ENCODE assay signal across 26 cellular contexts in genomic region chr16:63323722-63324121, GRCh38.
"Had no signal": no experiment of that assay in that cellular context is flagged by ENCODE, and none has a peak within 500 bp of the region (broad histone marks: within the 10 kb centered on the region; RNA-seq: fewer than 3 reads in every experiment).

No MANE protein-coding gene starts in this region.

- H3K4me1 ChIP-seq: esophagus muscularis mucosa, gastroesophageal sphincter, psoas muscle, sigmoid colon, tibial nerve, upper lobe of left lung had no signal

- H3K36me3 Mint-ChIP-seq: memory B cell; natural killer cell; stimulated activated naive B cell treated with anti-CD40 and anti-IgM and Interleukin-4, amounts not matched to agents 10 μg/mL and 1 μg/mL and 100 μg/mL, for 72 hours had no signal

- ATAC-seq: gastroesophageal sphincter; left lobe of liver; natural killer cell; psoas muscle; right cardiac atrium; stimulated activated naive B cell treated with anti-CD40 and anti-IgM and Interleukin-4, amounts not matched to agents 10 μg/mL and 1 μg/mL and 100 μg/mL, for 72 hours had no signal

- H3K27ac ChIP-seq: esophagus muscularis mucosa, foreskin keratinocyte, gastroesophageal sphincter, heart left ventricle, hepatocyte, ovary, psoas muscle, sigmoid colon, thoracic aorta, tibial nerve, upper lobe of left lung had no signal

- H2AFZ ChIP-seq: hepatocyte had no signal

- H3K27ac Mint-ChIP-seq: dendritic cell treated with granulocyte-macrophage colony-stimulating factor and Interleukin-4, amounts not matched to agents 40 ng/mL and 50 ng/mL, for 4 days; endodermal cell; memory B cell; natural killer cell; stimulated activated naive B cell treated with anti-CD40 and anti-IgM and Interleukin-4, amounts not matched to agents 10 μg/mL and 1 μg/mL and 100 μg/mL, for 72 hours; stimulated activated naive CD8-positive, alpha-beta T cell treated with anti-CD3 and anti-CD28 coated beads, Interleukin-15, Interleukin-2, amounts not matched to agents 100 ng/mL and 50 ng/mL, for 24 hours had no signal

- H3K9me3 Mint-ChIP-seq: dendritic cell treated with granulocyte-macrophage colony-stimulating factor and Interleukin-4, amounts not matched to agents 40 ng/mL and 50 ng/mL, for 4 days; endodermal cell; memory B cell; stimulated activated naive B cell treated with anti-CD40 and anti-IgM and Interleukin-4, amounts not matched to agents 10 μg/mL and 1 μg/mL and 100 μg/mL, for 72 hours had no signal

- H3K27me3 ChIP-seq: esophagus muscularis mucosa, foreskin keratinocyte, gastroesophageal sphincter, heart left ventricle, hepatocyte, ovary, sigmoid colon, tibial nerve, upper lobe of left lung had no signal

- H3K4me3 Mint-ChIP-seq: dendritic cell treated with granulocyte-macrophage colony-stimulating factor and Interleukin-4, amounts not matched to agents 40 ng/mL and 50 ng/mL, for 4 days; endodermal cell; memory B cell; natural killer cell; stimulated activated naive B cell treated with anti-CD40 and anti-IgM and Interleukin-4, amounts not matched to agents 10 μg/mL and 1 μg/mL and 100 μg/mL, for 72 hours; stimulated activated naive CD8-positive, alpha-beta T cell treated with anti-CD3 and anti-CD28 coated beads, Interleukin-15, Interleukin-2, amounts not matched to agents 100 ng/mL and 50 ng/mL, for 24 hours had no signal

- H3K4me1 Mint-ChIP-seq: endodermal cell; memory B cell; natural killer cell; stimulated activated naive B cell treated with anti-CD40 and anti-IgM and Interleukin-4, amounts not matched to agents 10 μg/mL and 1 μg/mL and 100 μg/mL, for 72 hours had no signal

- H3K4me2 ChIP-seq: hepatocyte had no signal

- H3K36me3 ChIP-seq: esophagus muscularis mucosa, gastroesophageal sphincter, heart left ventricle, ovary, sigmoid colon, thoracic aorta, tibial nerve, upper lobe of left lung had no signal

- DNase-seq: effector CD8-positive, alpha-beta T cell; endodermal cell; heart left ventricle; kidney; natural killer cell; occipital lobe; ovary; posterior cingulate gyrus; psoas muscle; right cardiac atrium; sigmoid colon; stimulated activated CD4-positive, alpha-beta T cell treated with anti-CD3 and anti-CD28 coated beads, Interleukin-15, amount 100 ng/mL, for 24 hours; stimulated activated CD4-positive, alpha-beta T cell treated with anti-CD3 and anti-CD28 coated beads, Interleukin-2, amount 100 ng/mL, for 48 hours; stimulated activated naive B cell treated with anti-CD40 and anti-IgM and Interleukin-4, amounts not matched to agents 10 μg/mL and 1 μg/mL and 100 μg/mL, for 72 hours; upper lobe of left lung had no signal

- H3K9me3 ChIP-seq: esophagus muscularis mucosa, gastroesophageal sphincter, heart left ventricle, ovary, psoas muscle, sigmoid colon, thoracic aorta, tibial nerve, upper lobe of left lung had no signal

- H3K4me3 ChIP-seq: esophagus muscularis mucosa, gastroesophageal sphincter, heart left ventricle, hepatocyte, lung, ovary, psoas muscle, sigmoid colon, thoracic aorta, tibial nerve, upper lobe of left lung had no signal

- H3K27me3 Mint-ChIP-seq: dendritic cell treated with granulocyte-macrophage colony-stimulating factor and Interleukin-4, amounts not matched to agents 40 ng/mL and 50 ng/mL, for 4 days; memory B cell; stimulated activated naive B cell treated with anti-CD40 and anti-IgM and Interleukin-4, amounts not matched to agents 10 μg/mL and 1 μg/mL and 100 μg/mL, for 72 hours; stimulated activated naive CD8-positive, alpha-beta T cell treated with anti-CD3 and anti-CD28 coated beads, Interleukin-15, Interleukin-2, amounts not matched to agents 100 ng/mL and 50 ng/mL, for 24 hours had no signal

- H3K79me2 ChIP-seq: hepatocyte had no signal
